Comparison of ENCODE assay signal across 35 cellular contexts in the genomic region with DNA sequence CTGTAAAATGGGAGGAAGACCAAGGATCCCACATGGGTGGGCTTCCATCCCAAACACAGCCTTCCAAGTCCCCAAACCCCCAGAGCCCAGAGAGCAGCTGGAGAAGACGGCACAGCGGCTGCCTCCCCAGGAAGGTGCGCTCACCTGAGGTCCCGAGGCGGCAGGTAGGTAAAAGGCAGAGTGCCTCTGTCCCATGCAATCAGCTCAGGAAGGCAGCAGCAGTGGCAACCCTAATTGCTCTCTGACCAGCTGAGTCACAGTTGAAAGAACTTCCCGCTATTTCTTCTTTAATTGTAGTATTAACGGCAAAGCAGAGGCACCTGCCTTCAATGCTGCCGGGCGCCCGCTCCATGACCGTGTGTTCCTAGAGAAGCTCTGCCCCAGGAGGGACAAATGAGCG.
"Had no signal": no experiment of that assay in that cellular context is flagged by ENCODE, and none has a peak within 500 bp of the region (broad histone marks: within the 10 kb centered on the region; RNA-seq: fewer than 3 reads in every experiment).

No MANE protein-coding gene starts in this region.

- H2AFZ ChIP-seq: PC-9 had no signal

- H3K9ac ChIP-seq: KMS-11 had no signal

- H3K36me3 ChIP-seq: WERI-Rb-1 had no signal

- ATAC-seq: activated CD4-positive, alpha-beta T cell treated with anti-CD3 and anti-CD28 coated beads for 36 hours; activated CD8-positive, alpha-beta T cell treated with anti-CD3 and anti-CD28 coated beads, Interleukin-2, amount 10 ng/mL, durations not matched to agents 7 days and 5 days; activated naive CD8-positive, alpha-beta T cell treated with anti-CD3 and anti-CD28 coated beads, Interleukin-2, amount 50 U/mL, for 24 hours; Right ventricle myocardium inferior; SK-N-SH treated with all-trans-retinoic acid at 6 μM for 48 hours had no signal

- H3K4me3 ChIP-seq: PC-9 had no signal

- H3K27ac ChIP-seq: KMS-11, PC-9, RWPE1, WERI-Rb-1 had no signal

- DNase-seq: activated CD4-positive, alpha-beta T cell treated with anti-CD3 and anti-CD28 coated beads for 36 hours; activated CD4-positive, alpha-beta T cell treated with anti-CD3 and anti-CD28 coated beads, Interleukin-2, amount 10 ng/mL, durations not matched to agents 7 days and 5 days; activated CD4-positive, alpha-beta T cell treated with anti-CD3 and anti-CD28 coated beads, Interleukin-2, amount 50 U/mL, for 48 hours; activated CD4-positive, CD25-positive, alpha-beta regulatory T cell; activated CD8-positive, alpha-beta T cell treated with anti-CD3 and anti-CD28 coated beads, Interleukin-2, amount 10 ng/mL, durations not matched to agents 7 days and 5 days; activated naive CD4-positive, alpha-beta T cell treated with anti-CD3 and anti-CD28 coated beads, Interleukin-2, amount 10 ng/mL, durations not matched to agents 7 days and 5 days; activated naive CD8-positive, alpha-beta T cell treated with anti-CD3 and anti-CD28 coated beads, Interleukin-2, amount 50 U/mL, for 24 hours; activated T-cell treated with anti-CD3 and anti-CD28 coated beads, Interleukin-2, amount 50 U/mL, for 24 hours; anterior cingulate cortex; caudate nucleus; MM.1S; MV-4-11; NCI-H1092 treated with DMSO at 0.1 percent for 48 hours; NCI-H1417; NCI-H146; NCI-H187; NCI-H2029 treated with DMSO at 0.1 percent for 48 hours; NCI-H2107; NCI-H2171; NCI-H510A; NCI-H526; NCI-H748 treated with DMSO at 0.1 percent for 48 hours; NK-92 treated with Interleukin-12 subunit alpha and Interleukin-12 subunit beta, amount 100 ng/mL, for 24 hours; PC-9; SIG-M5; T-helper 1 cell; T-helper 2 cell; T1000; WERI-Rb-1 had no signal

- FAIRE-seq: bronchial epithelial cell, RCC 7860 had no signal

- H3K4me2 ChIP-seq: KMS-11, PC-9 had no signal
